8 cellular contexts compared by ENCODE assay signal in genomic region chr11:65423516-65424199, GRCh38. TPM values are rescaled to one million over a fixed set of nuclear protein-coding genes. Genes with fewer than 3 reads are reported as not detected.
DNase-seq lines count a peak whose midpoint lies in the region; ATAC-seq and TF ChIP-seq lines count a peak whose summit lies in the region.

No MANE protein-coding gene starts in this region.

- H3K79me2 ChIP-seq in mesendoderm (ENCODE audit: control insufficient read depth, insufficient read depth, low read length) = peaks cover 50% of the 10 kb centered on the region

- H3K18ac ChIP-seq in mesendoderm (ENCODE audit: low read length) = peak overlapping the region; percentile 41

- peak overlapping the region; percentile 99 to 100 for H3K27ac ChIP-seq in coronary artery
- peak overlapping the region; percentile 58 for H3K27ac ChIP-seq in mesendoderm (ENCODE audit: low read depth, low read length)
- H3K27ac ChIP-seq in tibial nerve = peak overlapping the region; percentile 98 to 100 (median 99)

- TF ChIP-seq EP300 in tibial nerve (IDR thresholded peaks at IDR 0.05) = peak in 1 of 2 donors; percentile 2

- no CpG with 5 or more reads among the region's 19 CpGs for WGBS in mesendoderm (ENCODE audit: extremely low coverage, insufficient coverage, low lambda C conversion rate)
- WGBS in tibial nerve, 2 donors = 13 to 16% methylated on average over 19 of the region's 19 CpGs

- H3K27me3 ChIP-seq in H7 (ENCODE audit: control insufficient read depth, insufficient read depth, low read length) (no peaks in the 10 kb centered on the region), mesendoderm (ENCODE audit: insufficient read depth, low read length, poor library complexity) (no peaks in the 10 kb centered on the region), tibial nerve (no peaks in the 10 kb centered on the region)

- H3K9me3 ChIP-seq in tibial nerve = no peaks in the 10 kb centered on the region

- H3K4me1 ChIP-seq in mesendoderm (ENCODE audit: control insufficient read depth, low read depth, low read length) (peaks cover 42% of the 10 kb centered on the region), tibial nerve (peaks cover 0 to 43% (median 31%) of the 10 kb centered on the region in 4 donors)

- no peak overlapping the region for H4K5ac ChIP-seq in mesendoderm (ENCODE audit: low read length)

- H3K36me3 ChIP-seq in H7 (replicated peaks; ENCODE audit: control insufficient read depth, insufficient read depth, low read length) = peaks cover 2% of the 10 kb centered on the region; the same call in 1 of the 2 replicates
- H3K36me3 ChIP-seq in mesendoderm (ENCODE audit: control insufficient read depth, insufficient read depth, low read length) = no peaks in the 10 kb centered on the region
- H3K36me3 ChIP-seq in tibial nerve = peaks cover 2 to 54% (median 12%) of the 10 kb centered on the region in 3 donors

- H3K4me2 ChIP-seq in mesendoderm (ENCODE audit: low read length) = peak overlapping the region; percentile 69

- H3K56ac ChIP-seq in mesendoderm (ENCODE audit: low read length) = peak overlapping the region; percentile 95

- no peak overlapping the region for H2BK15ac ChIP-seq in mesendoderm (replicated peaks; ENCODE audit: low read depth)

- peak overlapping the region; percentile 48 for H2AK5ac ChIP-seq in mesendoderm (ENCODE audit: low read length)

- no peak overlapping the region for H3K4ac ChIP-seq in mesendoderm (ENCODE audit: low read depth, low read length)

- DNase-seq in H7 (no peak), coronary artery (ENCODE audit: low spot score) (peak; percentile 79), mesendoderm (no peak), tibial nerve (ENCODE audit: low spot score in 2 of 2) (peak; percentile 13 to 29), COLO829 (ENCODE audit: low spot score) (no peak), GM13977 (ENCODE audit: low spot score) (no peak)
- no peak for DNase-seq in NK-92 treated with Interleukin-12 subunit alpha and Interleukin-12 subunit beta, amount 100 ng/mL, for 24 hours (lab: John Stamatoyannopoulos, UW)

- peaks cover 24% of the 10 kb centered on the region for H3K79me1 ChIP-seq in mesendoderm (ENCODE audit: low read length)

- no peak for TF ChIP-seq POLR2A in tibial nerve (IDR thresholded peaks at IDR 0.05)

- in situ Hi-C loops in GM13977 (cut with MboI; ENCODE audit: low pct_unique_long_range_greater_than_20kb, low sequenced_read_pairs, unreplicated experiment) = loop anchor here (10.0 kb wide), 1 partner anchor 61 kb away; no protein-coding TSS in a partner anchor

- no peak overlapping the region for H2BK120ac ChIP-seq in mesendoderm (ENCODE audit: low read depth, low read length)

- H3K23ac ChIP-seq in mesendoderm (ENCODE audit: low read length) = peak overlapping the region; percentile 94

- no peak overlapping the region for H4K8ac ChIP-seq in mesendoderm (ENCODE audit: low read depth, low read length)

- no peak for ATAC-seq in SK-N-SH treated with all-trans-retinoic acid at 6 μM for 48 hours

- no peak overlapping the region for H2BK5ac ChIP-seq in mesendoderm (ENCODE audit: low read length)

- H3K4me3 ChIP-seq in H7 (ENCODE audit: insufficient read depth, low read depth, low read length) = peak overlapping the region; percentile 77
- H3K4me3 ChIP-seq in coronary artery = peak overlapping the region; percentile 90
- peak overlapping the region; percentile 23 for H3K4me3 ChIP-seq in mesendoderm (ENCODE audit: low read length)
- peak overlapping the region; percentile 71 to 89 (median 80) for H3K4me3 ChIP-seq in tibial nerve

- TF ChIP-seq CTCF in coronary artery (IDR thresholded peaks at IDR 0.05) = no peak
- TF ChIP-seq CTCF in tibial nerve (IDR thresholded peaks at IDR 0.05) = no peak
- TF ChIP-seq CTCF in GM13977 (IDR thresholded peaks at IDR 0.05; ENCODE audit: extremely low read depth, insufficient read depth, missing control alignments) = no peak

- H3K9ac ChIP-seq in mesendoderm (ENCODE audit: low read length) = peak overlapping the region; percentile 93

TF ChIP-seq in SK-N-SH treated with all-trans-retinoic acid at 6 μM for 48 hours, 23 proteins besides CTCF, POLR2A, EP300 and RAD21 (continues in another document):
- TF ChIP-seq PPARA (CRISPR knock-in tag; IDR thresholded peaks at IDR 0.05; ENCODE audit: borderline replicate concordance) (no peak), ZFP3 (CRISPR knock-in tag; IDR thresholded peaks at IDR 0.05) (no peak), TOX (CRISPR knock-in tag; IDR thresholded peaks at IDR 0.05; ENCODE audit: borderline replicate concordance) (peak; percentile 4; the same call in 1 of the 2 replicates), CSDC2 (CRISPR knock-in tag; IDR thresholded peaks at IDR 0.05) (no peak), RARB (CRISPR knock-in tag; IDR thresholded peaks at IDR 0.05) (no peak), ZNF70 (CRISPR knock-in tag; IDR thresholded peaks at IDR 0.05) (no peak; the same call in none of the 2 replicates), TSHZ2 (CRISPR knock-in tag; IDR thresholded peaks at IDR 0.05) (no peak), ARNTL (CRISPR knock-in tag; IDR thresholded peaks at IDR 0.05; ENCODE audit: borderline replicate concordance, low read depth) (no peak), ZC3H10 (CRISPR knock-in tag; IDR thresholded peaks at IDR 0.05) (peak; percentile 50; the same call in 1 of the 2 replicates), ISL1 (CRISPR knock-in tag; IDR thresholded peaks at IDR 0.05) (no peak), OSR1 (CRISPR knock-in tag; IDR thresholded peaks at IDR 0.05) (no peak), BACH2 (CRISPR knock-in tag; IDR thresholded peaks at IDR 0.05; ENCODE audit: borderline replicate concordance) (no peak), CSRNP3 (CRISPR knock-in tag; IDR thresholded peaks at IDR 0.05) (0 out of 2 replicates have a peak, but pooled peaks have one; percentile 30), ZNF8 (CRISPR knock-in tag; IDR thresholded peaks at IDR 0.05) (0 out of 2 replicates have a peak, but pooled peaks have one; percentile 3), ZNF565 (CRISPR knock-in tag; conservative IDR thresholded peaks at IDR 0.05; ENCODE audit: low read depth) (no peak), SNAI2 (CRISPR knock-in tag; IDR thresholded peaks at IDR 0.05) (no peak), ZFP30 (CRISPR knock-in tag; IDR thresholded peaks at IDR 0.05) (0 out of 2 replicates have a peak, but pooled peaks have one; percentile 8)

RNA-seq across cellular contexts. Expression of gene NEAT1, which starts 1.1 kb away (rescaled TPM):
- 6.4 and 10.6 TPM in 2 replicates for total RNA-seq in H7 (2014; rRNA removed; shearing (Covaris generic))
- polyA plus RNA-seq in mesendoderm (2013, experiment 1 of 2) = 3.7 TPM
- polyA plus RNA-seq in mesendoderm (2013, experiment 2 of 2) = 4.5 TPM
- total RNA-seq in tibial nerve = 100 to 1,000 TPM; 427 to 571 (median 461) TPM

RNA-seq across cellular contexts. Expression of gene FRMD8, which starts 37.2 kb away (rescaled TPM):
- 24.5 and 37.1 TPM in 2 replicates for total RNA-seq in H7 (2014; rRNA removed; shearing (Covaris generic))
- polyA plus RNA-seq in mesendoderm (2013, experiment 1 of 2) = 10.9 TPM
- 10.4 TPM for polyA plus RNA-seq in mesendoderm (2013, experiment 2 of 2)
- total RNA-seq in tibial nerve = 100 to 1,000 TPM in 3 of 4 donors, 10 to 100 TPM in 1; 96.5 to 226 (median 128) TPM

RNA-seq across cellular contexts. Expression of gene SLC25A45, which starts 41.2 kb away (rescaled TPM):
- total RNA-seq in H7 (2014; rRNA removed; shearing (Covaris generic)) = 0.73 and 0.81 TPM in 2 replicates
- 0.95 TPM for polyA plus RNA-seq in mesendoderm (2013, experiment 1 of 2)
- 0.76 TPM for polyA plus RNA-seq in mesendoderm (2013, experiment 2 of 2)
- total RNA-seq in tibial nerve = 10 to 100 TPM in 2 of 4 donors, 1 to 10 TPM in 2; 1.8 to 22.5 (median 8.5) TPM

Comparison
In these comparisons a context has a peak if more than half of its experiments do, and no peak if none do; other contexts are left out.
1. DNase-seq: peak in coronary artery (single experiment) and tibial nerve (2 of 2); none in H7 (single experiment), mesendoderm (single experiment), NK-92 treated with Interleukin-12 subunit alpha and Interleukin-12 subunit beta, amount 100 ng/mL, for 24 hours (single experiment), COLO829 (single experiment) and GM13977 (single experiment).
2. H3K4me3 ChIP-seq: peak in every context shown above with its lines; median percentile 90 in coronary artery; 80 in tibial nerve; 77 in H7; 23 in mesendoderm.
3. RNA of gene NEAT1, which starts 1.1 kb away (total RNA-seq): 427 to 571 TPM in tibial nerve; 6.4 to 10.6 TPM in H7; every median in the first group is over 10 times any median in the second.
4. Peak in every context shown above with its lines, with median percentiles within 50 percentile points of each other: H3K27ac ChIP-seq.